Comparison of ENCODE assay signal across 8 cellular contexts in genomic region chr3:172140499-172141391, GRCh38.
A peak's percentile ranks its signal among the peaks of the same experiment; 100 is the strongest.
DNase-seq lines count a peak whose midpoint lies in the region; ATAC-seq and TF ChIP-seq lines count a peak whose summit lies in the region.

No MANE protein-coding gene starts in this region.

- H3K27ac ChIP-seq in tibial artery = peak overlapping the region; percentile 67 to 69

- TF ChIP-seq CTCF in astrocyte of the cerebellum (IDR thresholded peaks at IDR 0.05; ENCODE audit: low read depth, low read length, missing control alignments) (no peak), tibial artery (IDR thresholded peaks at IDR 0.05) (no peak)

- H3K9me3 ChIP-seq in tibial artery = no peaks in the 10 kb centered on the region

- in situ Hi-C loops in astrocyte of the cerebellum (cut with HindIII; ENCODE audit: low sequenced_read_pairs) = loop anchor here (5.0 kb wide), 1 partner anchor 97 kb away; no protein-coding TSS in a partner anchor

- H3K4me3 ChIP-seq in astrocyte of the cerebellum (ENCODE audit: low read depth, low read length) (no peak overlapping the region), tibial artery (no peak overlapping the region)

- DNase-seq in NCI-H146 (lab: John Stamatoyannopoulos, UW) (peak; percentile 14), NCI-H146 treated with DMSO at 0.1 percent for 48 hours (lab: John Stamatoyannopoulos, UW; ENCODE audit: unreplicated experiment) (no peak), astrocyte of the cerebellum (ENCODE audit: low read depth) (peak; percentile 79), islet precursor cell (peak; percentile 88), tibial artery (no peak), midbrain (lab: John Stamatoyannopoulos, UW) (no peak)
- DNase-seq in stimulated activated naive CD4-positive, alpha-beta T cell treated with Interleukin-2 at 50 U/mL for 16 hours (lab: John Stamatoyannopoulos, UW) = no peak

- H3K4me1 ChIP-seq in tibial artery = peaks cover 0 to 74% (median 64%) of the 10 kb centered on the region in 4 donors

- no peak for ATAC-seq in GM19351 (IDR thresholded peaks at IDR 0.05; ENCODE audit: unreplicated experiment)

- H3K27me3 ChIP-seq in tibial artery = no peaks in the 10 kb centered on the region

- no peaks in the 10 kb centered on the region for H3K36me3 ChIP-seq in tibial artery

- intact Hi-C loops in tibial artery (cut with DNase I; ENCODE audit: low total_unique reads) = no loop called here

Comparison
In these comparisons a context has a peak if more than half of its experiments do, and no peak if none do; other contexts are left out.
1. DNase-seq: peak in NCI-H146 (single experiment), astrocyte of the cerebellum (single experiment) and islet precursor cell (single experiment); none in NCI-H146 treated with DMSO at 0.1 percent for 48 hours (single experiment), tibial artery (0 of 2), stimulated activated naive CD4-positive, alpha-beta T cell treated with Interleukin-2 at 50 U/mL for 16 hours (single experiment) and midbrain (single experiment).